In genomic region chr20:33666293-33667244, GRCh38 we compare ENCODE assay signal across 8 cellular contexts. TPM values are rescaled to one million over a fixed set of nuclear protein-coding genes. Genes with fewer than 3 reads are reported as not detected.
DNase-seq lines count a peak whose midpoint lies in the region; ATAC-seq and TF ChIP-seq lines count a peak whose summit lies in the region.

ACTL10 (plus strand) TSS chr20:33666943; CDS start chr20:33667498, 555 bp downstream.

- H3K4me3 ChIP-seq in WI38 (ENCODE audit: low read depth, low read length) (peak within 1 kb of the TSS; percentile 52), mammary epithelial cell (replicated peaks in 1 of 3; ENCODE audit: insufficient read depth in 1 of 3, low read depth in 2 of 3, low read length in 3 of 3) (peak within 1 kb of the TSS; percentile 26 to 52 (median 50)), iPS-20b (ENCODE audit: low read length) (peak within 1 kb of the TSS; percentile 69), skeletal muscle tissue (ENCODE audit: low read length in 3 of 3) (peak within 1 kb of the TSS; percentile 68 to 75 (median 73))

- H3K36me3 ChIP-seq in mammary epithelial cell (ENCODE audit: insufficient read depth, low read length) (no peaks in the 10 kb centered on the region), iPS-20b (ENCODE audit: insufficient read depth, low read depth, low read length) (peaks cover 16% of the 10 kb centered on the region), skeletal muscle tissue (ENCODE audit: control insufficient read depth in 3 of 3, insufficient read depth in 3 of 3, low read length in 3 of 3) (peaks cover 22 to 29% (median 25%) of the 10 kb centered on the region in 3 donors)

- no TSS peak for BruUV-seq in mammary epithelial cell (replicated peaks; lab: Mats Ljungman, UMichigan)

- no peaks in the 10 kb centered on the region for H3K79me2 ChIP-seq in mammary epithelial cell (ENCODE audit: insufficient read depth, low read length)

- 6% methylated on average over 39 of the region's 50 CpGs for WGBS in mammary epithelial cell (ENCODE audit: low coverage, missing lambda C conversion rate)

- ATAC-seq in HG02798 (IDR thresholded peaks at IDR 0.05; ENCODE audit: poor library complexity, unreplicated experiment), result peak; percentile 72

- in situ Hi-C loops in GM13977 (cut with MboI; ENCODE audit: low pct_unique_long_range_greater_than_20kb, low sequenced_read_pairs, unreplicated experiment) (no loop called here), mammary epithelial cell (cut with MboI; ENCODE audit: low sequenced_read_pairs in 2 of 2) (loop anchor here in 1 of 2 donors (10.0 kb wide), 1 partner anchor 212 kb away; no protein-coding TSS in a partner anchor)

- peak; percentile 97 for DNase-seq in GM13977 (ENCODE audit: low spot score)
- peak; percentile 93 to 98 for DNase-seq in NCI-H187 (lab: John Stamatoyannopoulos, UW)
- peak; percentile 76 for DNase-seq in mammary epithelial cell
- no peak for DNase-seq in NCI-H1092 (lab: John Stamatoyannopoulos, UW)

- dilution Hi-C loops in mammary epithelial cell (cut with HindIII; ENCODE audit: low sequenced_read_pairs), result no loop called here

- peaks cover 31% of the 10 kb centered on the region for H3K4me1 ChIP-seq in mammary epithelial cell (ENCODE audit: insufficient read depth, low read length)
- peaks cover 11% of the 10 kb centered on the region; the same call in 1 of the 2 replicates for H3K4me1 ChIP-seq in iPS-20b (ENCODE audit: insufficient read depth, low read length)
- peaks cover 38 to 56% (median 44%) of the 10 kb centered on the region in 3 donors for H3K4me1 ChIP-seq in skeletal muscle tissue (ENCODE audit: control insufficient read depth in 3 of 3, insufficient read depth in 3 of 3, low read length in 3 of 3)

- H3K9ac ChIP-seq in mammary epithelial cell (ENCODE audit: insufficient read depth, low read length) (no peak within 1 kb of the TSS), iPS-20b (ENCODE audit: low read depth, low read length) (peak within 1 kb of the TSS; percentile 72; the same call in 1 of the 2 replicates), skeletal muscle tissue (ENCODE audit: low read depth in 1 of 3, low read length in 3 of 3) (peak within 1 kb of the TSS; percentile 61 to 71 (median 62))

- TF ChIP-seq CTCF in GM13977 (IDR thresholded peaks at IDR 0.05; ENCODE audit: extremely low read depth, insufficient read depth, missing control alignments), result peak; percentile 10
- no peak for TF ChIP-seq CTCF in WI38 (IDR thresholded peaks at IDR 0.05; ENCODE audit: low read depth, low read length)
- TF ChIP-seq CTCF in mammary epithelial cell (conservative IDR thresholded peaks at IDR 0.05 in 1 of 2, IDR thresholded peaks at IDR 0.05 in 1 of 2; ENCODE audit: extremely low read depth in 1 of 2, insufficient read depth in 1 of 2, low read depth in 1 of 2, low read length in 2 of 2), result peak in 1 of 2 donors; percentile 17

- H3K4me2 ChIP-seq in mammary epithelial cell (ENCODE audit: insufficient read depth, low read depth, low read length), result peak within 1 kb of the TSS; percentile 91

- H3K27ac ChIP-seq in mammary epithelial cell (ENCODE audit: insufficient read depth, low read depth, low read length) (no peak within 1 kb of the TSS), iPS-20b (ENCODE audit: low read length) (no peak within 1 kb of the TSS), skeletal muscle tissue (ENCODE audit: low read depth, low read length) (peak within 1 kb of the TSS; percentile 58)

- H3K27me3 ChIP-seq in mammary epithelial cell (ENCODE audit: insufficient read depth, low read length), result no peaks in the 10 kb centered on the region
- H3K27me3 ChIP-seq in iPS-20b (ENCODE audit: insufficient read depth, low read length), result peaks cover 19% of the 10 kb centered on the region
- H3K27me3 ChIP-seq in skeletal muscle tissue (ENCODE audit: control insufficient read depth in 3 of 3, insufficient read depth in 3 of 3, low read length in 3 of 3), result no peaks in the 10 kb centered on the region

- H3K9me3 ChIP-seq in mammary epithelial cell (replicated peaks; ENCODE audit: insufficient read depth, low read length), result no peaks in the 10 kb centered on the region
- H3K9me3 ChIP-seq in iPS-20b (ENCODE audit: insufficient read depth, low read depth, low read length), result no peaks in the 10 kb centered on the region
- no peaks in the 10 kb centered on the region for H3K9me3 ChIP-seq in skeletal muscle tissue (ENCODE audit: control insufficient read depth in 3 of 3, low read length in 3 of 3)

- H2AFZ ChIP-seq in mammary epithelial cell (ENCODE audit: low read depth, low read length), result peak within 1 kb of the TSS; percentile 85

- intact Hi-C loops in mammary epithelial cell (cut with micrococcal nuclease), result loop anchor here (5.0 kb wide), 1 partner anchor 404 kb away; no protein-coding TSS in a partner anchor

- H4K20me1 ChIP-seq in mammary epithelial cell (ENCODE audit: insufficient read depth, low read length), result no peaks in the 10 kb centered on the region

- CTCF ChIA-PET in mammary epithelial cell (lab: Charles Lee; ENCODE audit: low non-redundant PET), result interaction anchor here (0.6 kb wide), 1 partner anchor 404 kb away, joined by 6 read pairs; no protein-coding TSS in a partner anchor

RNA-seq across cellular contexts. Expression of gene ACTL10, which starts in this region (rescaled TPM):
- 1 to 10 TPM; 1.4 to 2.7 TPM for total RNA-seq in mammary epithelial cell
- polyA plus RNA-seq in mammary epithelial cell, result 0.79 TPM
- not detected for polyA minus RNA-seq in mammary epithelial cell
- 1.0 TPM for total RNA-seq in skeletal muscle tissue
